Comparison of ENCODE assay signal across 11 cellular contexts in the genomic region with DNA sequence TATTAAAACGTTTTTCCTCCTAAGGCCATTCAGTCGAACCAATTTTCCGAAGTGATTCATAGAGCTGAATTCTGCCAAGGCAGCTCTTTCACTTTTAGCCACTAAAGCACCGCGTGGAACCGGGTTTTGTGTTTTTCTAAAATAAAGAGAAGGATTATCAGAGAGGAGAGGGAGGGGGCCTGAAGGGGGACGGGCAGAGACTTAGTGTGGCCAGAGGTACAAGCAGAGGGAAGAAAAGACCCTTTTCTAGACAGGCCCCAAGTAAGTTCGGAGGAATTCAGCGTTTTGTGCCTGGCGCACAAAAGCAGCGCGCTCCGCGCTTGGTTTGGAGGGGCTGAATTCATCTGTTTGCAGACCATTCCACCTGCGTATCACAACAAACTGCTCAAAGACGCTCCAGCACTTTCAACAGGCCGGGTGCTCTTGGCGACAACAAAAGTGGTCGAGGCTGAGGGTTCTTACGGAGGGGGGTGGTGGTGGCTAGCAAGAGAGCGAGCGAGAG. TPM values are rescaled to one million over a fixed set of nuclear protein-coding genes. Genes with fewer than 3 reads are reported as not detected.
DNase-seq lines count a peak whose midpoint lies in the region; ATAC-seq and TF ChIP-seq lines count a peak whose summit lies in the region.
"Had no signal": no experiment of that assay in that cellular context is flagged by ENCODE, and none has a peak within 500 bp of the region (broad histone marks: within the 10 kb centered on the region; RNA-seq: fewer than 3 reads in every experiment).

No MANE protein-coding gene starts in this region.

- WGBS in right cardiac atrium, result 2% methylated on average over 22 of the region's 22 CpGs
- 2 to 10% (median 4%) methylated on average over 22 of the region's 22 CpGs for WGBS in adrenal gland, 4 donors

- TF ChIP-seq CTCF in dorsolateral prefrontal cortex (IDR thresholded peaks at IDR 0.05 in 54 of 56, conservative IDR thresholded peaks at IDR 0.05 in 2 of 56; ENCODE audit: low read depth in 1 of 56, partially characterized antibody in 56 of 56) (no peak), lower lobe of right lung (IDR thresholded peaks at IDR 0.05) (no peak), adrenal gland (IDR thresholded peaks at IDR 0.05) (no peak)

- H3K4me3 ChIP-seq in right cardiac atrium (ENCODE audit: low read length), result peak overlapping the region; percentile 36
- H3K4me3 ChIP-seq in dorsolateral prefrontal cortex, result peak overlapping the region in 55 of 59 donors; percentile 13 to 66 (median 40)
- peak overlapping the region; percentile 3 for H3K4me3 ChIP-seq in lower lobe of right lung
- peak overlapping the region in 1 of 4 donors; percentile 33 for H3K4me3 ChIP-seq in adrenal gland

- no peak for DNase-seq in right cardiac atrium
- DNase-seq in Right ventricle myocardium superior, result no peak
- no peak for DNase-seq in dorsolateral prefrontal cortex
- no peak for DNase-seq in lower lobe of right lung
- no peak for DNase-seq in middle frontal gyrus (ENCODE audit: extremely low spot score, low spot score)
- DNase-seq in adrenal gland, result no peak
- DNase-seq in KG1 (lab: John Stamatoyannopoulos, UW), result no peak
- DNase-seq: activated CD4-positive, CD25-positive, alpha-beta regulatory T cell treated with anti-CD3 and anti-CD28 coated beads, Interleukin-2, amount 50 U/mL, for 72 hours; CD4-positive, alpha-beta T cell; NCI-H1694 had no signal

- H3K36me3 ChIP-seq in lower lobe of right lung, result no peaks in the 10 kb centered on the region
- no peaks in the 10 kb centered on the region for H3K36me3 ChIP-seq in adrenal gland (replicated peaks in 1 of 2)

- no peak overlapping the region for H3K27ac ChIP-seq in right cardiac atrium (ENCODE audit: low read length)
- peak overlapping the region in 33 of 59 donors; percentile 2 to 78 (median 59) for H3K27ac ChIP-seq in dorsolateral prefrontal cortex
- no peak overlapping the region for H3K27ac ChIP-seq in lower lobe of right lung
- no peak overlapping the region for H3K27ac ChIP-seq in adrenal gland

- H3K27me3 ChIP-seq in right cardiac atrium (ENCODE audit: control insufficient read depth, insufficient read depth) (no peaks in the 10 kb centered on the region), dorsolateral prefrontal cortex (peaks cover 3 to 100% (median 94%) of the 10 kb centered on the region in 45 donors), lower lobe of right lung (ENCODE audit: low read depth) (peaks cover 99% of the 10 kb centered on the region), adrenal gland (peaks cover 92% of the 10 kb centered on the region)

- H3K9me3 ChIP-seq in right cardiac atrium (ENCODE audit: control insufficient read depth, low read length) (no peaks in the 10 kb centered on the region), lower lobe of right lung (no peaks in the 10 kb centered on the region), adrenal gland (replicated peaks in 1 of 3) (no peaks in the 10 kb centered on the region)

- H3K4me1 ChIP-seq in right cardiac atrium (ENCODE audit: control insufficient read depth, insufficient read depth, low read length), result no peaks in the 10 kb centered on the region
- H3K4me1 ChIP-seq in lower lobe of right lung, result peaks cover 9% of the 10 kb centered on the region
- peaks cover 0 to 6% of the 10 kb centered on the region in 2 donors for H3K4me1 ChIP-seq in adrenal gland (replicated peaks in 1 of 2)

- no peak for TF ChIP-seq POLR2A in adrenal gland (IDR thresholded peaks at IDR 0.05)

- ATAC-seq in right cardiac atrium (no peak), Right ventricle myocardium superior (ENCODE audit: poor library complexity) (no peak), lower lobe of right lung (no peak), HG02973 (IDR thresholded peaks at IDR 0.05; ENCODE audit: unreplicated experiment) (no peak)

- intact Hi-C loops in right cardiac atrium (cut with DNase I) (no loop called here), Right ventricle myocardium superior (cut with DNase I) (no loop called here), dorsolateral prefrontal cortex (cut with DNase I) (no loop called here), lower lobe of right lung (cut with DNase I) (no loop called here), adrenal gland (cut with DNase I) (no loop called here)

RNA-seq across cellular contexts. Expression of a gene that starts 1.1 kb away (rescaled TPM):
- total RNA-seq in right cardiac atrium, result not detected
- not detected for polyA plus RNA-seq in right cardiac atrium
- total RNA-seq in Right ventricle myocardium superior, result not detected
- 10 to 100 TPM in 97 of 120 experiments, 1 to 10 TPM in 23; 3.6 to 23.7 (median 14.6) TPM for total RNA-seq in dorsolateral prefrontal cortex
- not detected for total RNA-seq in lower lobe of right lung
- total RNA-seq in adrenal gland, result not detected
- not detected for polyA plus RNA-seq in adrenal gland
- total RNA-seq: CD4-positive, alpha-beta T cell had no signal

Comparison
In these comparisons a context has a peak if more than half of its experiments do, and no peak if none do; other contexts are left out.
1. H3K27ac ChIP-seq: peak in dorsolateral prefrontal cortex (33 of 59); none in right cardiac atrium (single experiment), lower lobe of right lung (single experiment) and adrenal gland (0 of 5).